Comparison of ENCODE assay signal across 8 cellular contexts in genomic region chr10:44962870-44963738, GRCh38. TPM values are rescaled to one million over a fixed set of nuclear protein-coding genes. Genes with fewer than 3 reads are reported as not detected.
DNase-seq lines count a peak whose midpoint lies in the region; ATAC-seq and TF ChIP-seq lines count a peak whose summit lies in the region.

No MANE protein-coding gene starts in this region.

- no peaks in the 10 kb centered on the region for H4K20me1 ChIP-seq in MM.1S (ENCODE audit: insufficient read depth, low read length)

- peaks cover 91% of the 10 kb centered on the region for H3K79me2 ChIP-seq in MM.1S (ENCODE audit: low read length)

- peaks cover 93% of the 10 kb centered on the region for H3K4me1 Mint-ChIP-seq in chondrocyte (ENCODE audit: low read depth)

- peak overlapping the region; percentile 86 for H3K9ac ChIP-seq in MM.1S (ENCODE audit: low read length)

- H3K9me3 ChIP-seq in MM.1S (replicated peaks; ENCODE audit: insufficient read depth, low read length) (no peaks in the 10 kb centered on the region), muscle layer of duodenum (ENCODE audit: control insufficient read depth in 1 of 2, low read length in 2 of 2) (no peaks in the 10 kb centered on the region)

- H3K4me3 Mint-ChIP-seq in chondrocyte (ENCODE audit: unreplicated experiment) = peak overlapping the region; percentile 36

- no peaks in the 10 kb centered on the region for H3K9me2 ChIP-seq in MM.1S (replicated peaks; ENCODE audit: insufficient read depth, low read length)

- peak; percentile 57 for TF ChIP-seq CTCF in MM.1S (IDR thresholded peaks at IDR 0.05; ENCODE audit: low read length)
- TF ChIP-seq CTCF in chondrocyte (IDR thresholded peaks at IDR 0.05) = peak; percentile 55

- ATAC-seq in GM21360 (IDR thresholded peaks at IDR 0.05; ENCODE audit: unreplicated experiment) (no peak), GM21381 (IDR thresholded peaks at IDR 0.05; ENCODE audit: unreplicated experiment) (no peak)

- H3K4me3 ChIP-seq in MM.1S (ENCODE audit: low read length) = peak overlapping the region; percentile 93
- H3K4me3 ChIP-seq in muscle layer of duodenum (ENCODE audit: low read depth in 1 of 2, low read length in 2 of 2) = peak overlapping the region in 1 of 2 donors; percentile 13

- H3K4me1 ChIP-seq in MM.1S (ENCODE audit: low read length) (peaks cover 67% of the 10 kb centered on the region), muscle layer of duodenum (ENCODE audit: control insufficient read depth in 1 of 2, insufficient read depth in 2 of 2, low read length in 2 of 2) (peaks cover 27 to 56% of the 10 kb centered on the region in 2 donors)

- no peaks in the 10 kb centered on the region for H3K36me3 ChIP-seq in MM.1S (replicated peaks; ENCODE audit: insufficient read depth, low read length)
- H3K36me3 ChIP-seq in muscle layer of duodenum (ENCODE audit: control insufficient read depth in 1 of 2, insufficient read depth in 2 of 2, low read length in 2 of 2) = no peaks in the 10 kb centered on the region

- H3K9me3 Mint-ChIP-seq in chondrocyte (ENCODE audit: low read depth) = no peaks in the 10 kb centered on the region

- H3K27ac ChIP-seq in MM.1S (ENCODE audit: low read length) (peak overlapping the region; percentile 87), muscle layer of duodenum (ENCODE audit: low read length) (peak overlapping the region; percentile 64)

- H3K27ac Mint-ChIP-seq in chondrocyte (ENCODE audit: unreplicated experiment) = peak overlapping the region; percentile 94

- H3K27me3 ChIP-seq in MM.1S (replicated peaks; ENCODE audit: insufficient read depth, low read length) (no peaks in the 10 kb centered on the region), muscle layer of duodenum (ENCODE audit: low read depth, low read length) (no peaks in the 10 kb centered on the region)

- H3K27me3 Mint-ChIP-seq in chondrocyte (ENCODE audit: low read depth) = no peaks in the 10 kb centered on the region

- H3F3A ChIP-seq in MM.1S (ENCODE audit: insufficient read depth, low read length) = peaks cover 61% of the 10 kb centered on the region

- no peaks in the 10 kb centered on the region for H3K36me3 Mint-ChIP-seq in chondrocyte (ENCODE audit: low read depth)

- DNase-seq in Ammon's horn (ENCODE audit: low spot score) (peak; percentile 70), MM.1S (peak; percentile 97), chondrocyte (ENCODE audit: low spot score) (no peak), NCI-H1092 (lab: John Stamatoyannopoulos, UW) (no peak), NCI-H748 (lab: John Stamatoyannopoulos, UW; ENCODE audit: unreplicated experiment) (no peak)

- peak overlapping the region; percentile 97 for H3K4me2 ChIP-seq in MM.1S (ENCODE audit: low read depth, low read length)

- H2AFZ ChIP-seq in MM.1S (ENCODE audit: low read length) = no peak overlapping the region

RNA-seq across cellular contexts. Expression of gene RASSF4, which starts 3.5 kb away (rescaled TPM):
- total RNA-seq in chondrocyte = 24.6 to 37.8 TPM (median 35.9 TPM) in 3 replicates

RNA-seq across cellular contexts. Expression of gene DEPP1, which starts 15.5 kb away (rescaled TPM):
- 9.4 to 105 TPM (median 105 TPM) in 3 replicates for total RNA-seq in chondrocyte

RNA-seq across cellular contexts. Expression of gene ZNF22, which starts 37.6 kb away (rescaled TPM):
- total RNA-seq in chondrocyte = 15.5 to 21.6 TPM (median 19.8 TPM) in 3 replicates

RNA-seq across cellular contexts. Expression of gene TMEM72, which starts 52.0 kb away (rescaled TPM):
- not detected in 3 replicates for total RNA-seq in chondrocyte

Comparison
In these comparisons a context has a peak if more than half of its experiments do, and no peak if none do; other contexts are left out.
1. DNase-seq: peak in Ammon's horn (single experiment) and MM.1S (single experiment); none in chondrocyte (single experiment), NCI-H1092 (single experiment) and NCI-H748 (single experiment).